ENCODE assay signal across 11 cellular contexts in genomic region chr9:34254966-34255825, GRCh38.
DNase-seq lines count a peak whose midpoint lies in the region; ATAC-seq and TF ChIP-seq lines count a peak whose summit lies in the region.
"Had no signal": no experiment of that assay in that cellular context is flagged by ENCODE, and none has a peak within 500 bp of the region (broad histone marks: within the 10 kb centered on the region; RNA-seq: fewer than 3 reads in every experiment).

No MANE protein-coding gene starts in this region.

- H3K4me3 Mint-ChIP-seq in chondrocyte (ENCODE audit: unreplicated experiment) = no peak overlapping the region
- no peak overlapping the region for H3K4me3 Mint-ChIP-seq in naive thymus-derived CD8-positive, alpha-beta T cell

- peaks cover 10% of the 10 kb centered on the region for H3K36me3 Mint-ChIP-seq in chondrocyte (ENCODE audit: low read depth)
- H3K36me3 Mint-ChIP-seq in naive thymus-derived CD8-positive, alpha-beta T cell = peaks cover 0 to 21% (median 2%) of the 10 kb centered on the region in 3 donors

- H3K4me1 Mint-ChIP-seq in chondrocyte (ENCODE audit: low read depth) = peaks cover 45% of the 10 kb centered on the region
- peaks cover 18 to 47% (median 34%) of the 10 kb centered on the region in 4 donors for H3K4me1 Mint-ChIP-seq in naive thymus-derived CD8-positive, alpha-beta T cell

- H3K4me3 ChIP-seq in AG09309 (ENCODE audit: control insufficient read depth, low read depth, low read length) (no peak overlapping the region), MG63 (no peak overlapping the region)
- H3K4me3 ChIP-seq: ovary had no signal

- peak; percentile 32 for TF ChIP-seq CTCF in AG09309 (IDR thresholded peaks at IDR 0.05; ENCODE audit: control insufficient read depth, insufficient read depth, low read depth, low read length, missing control alignments)
- TF ChIP-seq CTCF in chondrocyte (IDR thresholded peaks at IDR 0.05) = no peak

- peak overlapping the region; percentile 90 for H3K27ac Mint-ChIP-seq in chondrocyte (ENCODE audit: unreplicated experiment)
- H3K27ac Mint-ChIP-seq in naive thymus-derived CD8-positive, alpha-beta T cell = peak overlapping the region in 7 of 10 donors; percentile 33 to 93 (median 65)

- H3K9me3 ChIP-seq in MG63 = no peaks in the 10 kb centered on the region
- H3K9me3 ChIP-seq: ovary had no signal

- no peaks in the 10 kb centered on the region for H3K9me3 Mint-ChIP-seq in chondrocyte (ENCODE audit: low read depth)
- H3K9me3 Mint-ChIP-seq in naive thymus-derived CD8-positive, alpha-beta T cell = no peaks in the 10 kb centered on the region

- H3K36me3 ChIP-seq in MG63 = peaks cover 12% of the 10 kb centered on the region
- H3K36me3 ChIP-seq: ovary had no signal

- POLR2A ChIA-PET in naive thymus-derived CD8-positive, alpha-beta T cell (lab: Charles Lee) = interaction anchor here (0.6 to 3.6 kb wide), 5 partner anchors 21 to 125 kb away, joined by 3 to 22 read pairs (median 8); partner anchors contain the start of gene MYORG

- no peaks in the 10 kb centered on the region for H3K27me3 Mint-ChIP-seq in chondrocyte (ENCODE audit: low read depth)
- H3K27me3 Mint-ChIP-seq in naive thymus-derived CD8-positive, alpha-beta T cell = no peaks in the 10 kb centered on the region

- no peaks in the 10 kb centered on the region for H3K27me3 ChIP-seq in MG63
- H3K27me3 ChIP-seq: ovary had no signal

- no peak for DNase-seq in AG09309 (ENCODE audit: low read depth)
- peak; percentile 51 for DNase-seq in MG63
- no peak for DNase-seq in chondrocyte (ENCODE audit: low spot score)
- no peak for DNase-seq in naive thymus-derived CD8-positive, alpha-beta T cell
- no peak for DNase-seq in activated CD4-positive, CD25-positive, alpha-beta regulatory T cell treated with anti-CD3 and anti-CD28 coated beads, Interleukin-2, amount 50 U/mL, for 72 hours
- DNase-seq in pons (ENCODE audit: low spot score) = no peak
- no peak for DNase-seq in NCI-H1694 treated with DMSO at 0.1 percent for 48 hours (lab: John Stamatoyannopoulos, UW)
- DNase-seq: COR-L47, NCI-H2171 treated with DMSO at 0.1 percent for 48 hours had no signal

- no peak for ATAC-seq in naive thymus-derived CD8-positive, alpha-beta T cell
- ATAC-seq in HG03342 (IDR thresholded peaks at IDR 0.05; ENCODE audit: unreplicated experiment) = no peak
